1 cellular context compared by ENCODE assay signal in genomic region chr11:94127632-94128031, GRCh38.
TF ChIP-seq lines count a peak whose summit lies in the region.

No MANE protein-coding gene starts in this region.

TF ChIP-seq in GM12878, 131 proteins besides CTCF, POLR2A, EP300 and RAD21 (continued from another document):
- no peak for TF ChIP-seq ZBTB40 (IDR thresholded peaks at IDR 0.05; ENCODE audit: borderline replicate concordance)
- no peak for TF ChIP-seq MYC (IDR thresholded peaks at IDR 0.05; ENCODE audit: insufficient read depth, insufficient read length, insufficient replicate concordance, low read length, severe bottlenecking)
- no peak for TF ChIP-seq MYB (IDR thresholded peaks at IDR 0.05; ENCODE audit: borderline replicate concordance, low read depth, low read length)
- TF ChIP-seq FOXK2 (IDR thresholded peaks at IDR 0.05): no peak
- TF ChIP-seq CREB1 (IDR thresholded peaks at IDR 0.05; ENCODE audit: low read depth): no peak
- no peak for TF ChIP-seq ZBED1 (IDR thresholded peaks at IDR 0.05; ENCODE audit: borderline replicate concordance)
- no peak for TF ChIP-seq RELB (IDR thresholded peaks at IDR 0.05; ENCODE audit: low read depth)
- no peak for TF ChIP-seq EZH2 (IDR thresholded peaks at IDR 0.05; ENCODE audit: borderline replicate concordance, control insufficient read depth, low read depth, low read length)
TF ChIP-seq in GM12878: peak in this region for 0.
